Comparison of ENCODE assay signal across 34 cellular contexts in genomic region chr3:176930942-176931341, GRCh38.
"Had no signal": no experiment of that assay in that cellular context is flagged by ENCODE, and none has a peak within 500 bp of the region (broad histone marks: within the 10 kb centered on the region; RNA-seq: fewer than 3 reads in every experiment).

No MANE protein-coding gene starts in this region.

- H3K27ac ChIP-seq: KMS-11 had no signal

- H3K4me2 ChIP-seq: KMS-11 had no signal

- DNase-seq: Karpas-422, Kasumi-1, MG63, MM.1S, MV-4-11, NCI-H1048, NCI-H1092, NCI-H1092 treated with DMSO at 0.1 percent for 48 hours, NCI-H1105, NCI-H1105 treated with DMSO at 0.1 percent for 48 hours, NCI-H1417, NCI-H1417 treated with DMSO at 0.1 percent for 48 hours, NCI-H1436, NCI-H1436 treated with DMSO at 0.1 percent for 48 hours, NCI-H146, NCI-H1694, NCI-H1694 treated with DMSO at 0.1 percent for 48 hours, NCI-H187, NCI-H187 treated with DMSO at 0.1 percent for 48 hours, NCI-H1930, NCI-H2029, NCI-H2029 treated with DMSO at 0.1 percent for 48 hours, NCI-H2081, NCI-H2081 treated with DMSO at 0.1 percent for 48 hours, NCI-H2107, NCI-H2171, NCI-H2171 treated with DMSO at 0.1 percent for 48 hours, NCI-H2227 treated with DMSO at 0.1 percent for 48 hours, NCI-H226, NCI-H345, NCI-H446, NCI-H446 treated with DMSO at 0.1 percent for 48 hours, NCI-H510A had no signal

- H3K4me3 ChIP-seq: MG63 had no signal

- H3K9ac ChIP-seq: KMS-11 had no signal

- H3K9me3 ChIP-seq: MG63 had no signal

- H3K27me3 ChIP-seq: MG63 had no signal

- H3K36me3 ChIP-seq: MG63 had no signal
